2 cellular contexts compared by ENCODE assay signal in the genomic region with DNA sequence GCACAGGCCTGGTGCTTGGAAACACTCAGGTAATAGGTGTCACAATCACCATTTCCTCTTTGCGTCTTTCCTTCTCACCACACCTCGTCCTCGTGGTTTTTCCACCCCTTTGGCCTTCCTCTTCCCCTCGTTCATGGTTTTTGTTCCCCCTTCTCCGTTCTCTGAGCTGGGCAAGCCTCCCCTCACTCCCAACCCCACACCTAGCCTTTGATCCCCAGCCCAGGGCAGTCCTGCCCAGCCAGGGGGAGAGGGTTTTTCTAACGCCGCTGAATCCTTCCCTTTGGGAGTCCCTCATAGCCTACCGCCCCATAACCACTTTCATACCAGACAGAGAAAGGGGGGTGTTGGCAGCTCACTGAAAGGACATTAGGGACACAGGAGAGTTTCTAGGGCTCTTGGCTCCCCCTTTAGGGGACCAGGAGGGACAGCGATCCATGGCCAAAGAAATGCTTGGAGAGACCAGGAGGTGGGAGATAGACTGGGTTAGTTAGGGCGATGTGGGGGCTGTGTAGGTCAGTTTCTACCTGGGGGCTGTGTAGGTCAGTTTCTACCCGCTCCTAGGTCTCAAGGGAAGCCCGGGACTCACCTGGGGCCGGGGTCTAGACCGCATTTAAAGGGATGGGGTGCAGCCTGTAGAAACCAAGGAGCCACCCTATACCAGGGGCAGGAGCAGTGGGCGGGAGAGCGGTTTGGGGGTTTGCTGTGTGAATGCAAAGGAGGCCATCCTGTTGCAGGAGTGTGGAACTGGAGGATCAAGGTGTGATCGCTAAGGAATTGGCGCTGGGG.
TF ChIP-seq lines count a peak whose summit lies in the region.

No MANE protein-coding gene starts in this region.

TF ChIP-seq in GM23338, 12 proteins besides CTCF, POLR2A, EP300 and RAD21 (continues in another document):
- TF ChIP-seq ZNF462 (CRISPR knock-in tag; IDR thresholded peaks at IDR 0.05) (no peak), ZNF114 (CRISPR knock-in tag; IDR thresholded peaks at IDR 0.05) (no peak), ZNF331 (CRISPR knock-in tag; IDR thresholded peaks at IDR 0.05; ENCODE audit: low read depth) (no peak), STAT1 (IDR thresholded peaks at IDR 0.05; ENCODE audit: unreplicated experiment) (no peak), JUNB (IDR thresholded peaks at IDR 0.05; ENCODE audit: unreplicated experiment) (no peak), NANOG (IDR thresholded peaks at IDR 0.05; ENCODE audit: borderline replicate concordance) (no peak), EZH2phosphoT487 (IDR thresholded peaks at IDR 0.05; ENCODE audit: unreplicated experiment) (no peak), CREB1 (CRISPR knock-in tag; IDR thresholded peaks at IDR 0.05; ENCODE audit: low read depth) (no peak)
- TF ChIP-seq, protein P1, sequence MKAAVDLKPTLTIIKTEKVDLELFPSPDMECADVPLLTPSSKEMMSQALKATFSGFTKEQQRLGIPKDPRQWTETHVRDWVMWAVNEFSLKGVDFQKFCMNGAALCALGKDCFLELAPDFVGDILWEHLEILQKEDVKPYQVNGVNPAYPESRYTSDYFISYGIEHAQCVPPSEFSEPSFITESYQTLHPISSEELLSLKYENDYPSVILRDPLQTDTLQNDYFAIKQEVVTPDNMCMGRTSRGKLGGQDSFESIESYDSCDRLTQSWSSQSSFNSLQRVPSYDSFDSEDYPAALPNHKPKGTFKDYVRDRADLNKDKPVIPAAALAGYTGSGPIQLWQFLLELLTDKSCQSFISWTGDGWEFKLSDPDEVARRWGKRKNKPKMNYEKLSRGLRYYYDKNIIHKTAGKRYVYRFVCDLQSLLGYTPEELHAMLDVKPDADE (IDR thresholded peaks at IDR 0.05) = no peak

TF ChIP-seq in WTC11, 78 proteins besides CTCF, POLR2A, EP300 and RAD21 (continued from another document):
- TF ChIP-seq, protein P2, sequence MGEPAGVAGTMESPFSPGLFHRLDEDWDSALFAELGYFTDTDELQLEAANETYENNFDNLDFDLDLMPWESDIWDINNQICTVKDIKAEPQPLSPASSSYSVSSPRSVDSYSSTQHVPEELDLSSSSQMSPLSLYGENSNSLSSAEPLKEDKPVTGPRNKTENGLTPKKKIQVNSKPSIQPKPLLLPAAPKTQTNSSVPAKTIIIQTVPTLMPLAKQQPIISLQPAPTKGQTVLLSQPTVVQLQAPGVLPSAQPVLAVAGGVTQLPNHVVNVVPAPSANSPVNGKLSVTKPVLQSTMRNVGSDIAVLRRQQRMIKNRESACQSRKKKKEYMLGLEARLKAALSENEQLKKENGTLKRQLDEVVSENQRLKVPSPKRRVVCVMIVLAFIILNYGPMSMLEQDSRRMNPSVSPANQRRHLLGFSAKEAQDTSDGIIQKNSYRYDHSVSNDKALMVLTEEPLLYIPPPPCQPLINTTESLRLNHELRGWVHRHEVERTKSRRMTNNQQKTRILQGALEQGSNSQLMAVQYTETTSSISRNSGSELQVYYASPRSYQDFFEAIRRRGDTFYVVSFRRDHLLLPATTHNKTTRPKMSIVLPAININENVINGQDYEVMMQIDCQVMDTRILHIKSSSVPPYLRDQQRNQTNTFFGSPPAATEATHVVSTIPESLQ (CRISPR knock-in tag; IDR thresholded peaks at IDR 0.05) = no peak
- TF ChIP-seq USF1 (CRISPR knock-in tag; IDR thresholded peaks at IDR 0.05) (no peak), ZNF532 (CRISPR knock-in tag; IDR thresholded peaks at IDR 0.05; ENCODE audit: borderline replicate concordance) (no peak), NR2C2 (CRISPR knock-in tag; IDR thresholded peaks at IDR 0.05) (no peak), KAT7 (CRISPR knock-in tag; IDR thresholded peaks at IDR 0.05; ENCODE audit: borderline replicate concordance) (no peak), ZNF317 (CRISPR knock-in tag; IDR thresholded peaks at IDR 0.05; ENCODE audit: borderline replicate concordance, low read depth) (no peak), HMGXB4 (CRISPR knock-in tag; IDR thresholded peaks at IDR 0.05) (no peak), ZSCAN18 (CRISPR knock-in tag; IDR thresholded peaks at IDR 0.05) (no peak), SMAD4 (CRISPR knock-in tag; IDR thresholded peaks at IDR 0.05) (no peak), NR1H2 (CRISPR knock-in tag; IDR thresholded peaks at IDR 0.05) (no peak), MXD4 (CRISPR knock-in tag; IDR thresholded peaks at IDR 0.05; ENCODE audit: borderline replicate concordance) (no peak), ZMAT4 (CRISPR knock-in tag; IDR thresholded peaks at IDR 0.05) (no peak)
- TF ChIP-seq, protein P3, sequence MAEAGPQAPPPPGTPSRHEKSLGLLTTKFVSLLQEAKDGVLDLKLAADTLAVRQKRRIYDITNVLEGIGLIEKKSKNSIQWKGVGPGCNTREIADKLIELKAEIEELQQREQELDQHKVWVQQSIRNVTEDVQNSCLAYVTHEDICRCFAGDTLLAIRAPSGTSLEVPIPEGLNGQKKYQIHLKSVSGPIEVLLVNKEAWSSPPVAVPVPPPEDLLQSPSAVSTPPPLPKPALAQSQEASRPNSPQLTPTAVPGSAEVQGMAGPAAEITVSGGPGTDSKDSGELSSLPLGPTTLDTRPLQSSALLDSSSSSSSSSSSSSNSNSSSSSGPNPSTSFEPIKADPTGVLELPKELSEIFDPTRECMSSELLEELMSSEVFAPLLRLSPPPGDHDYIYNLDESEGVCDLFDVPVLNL (CRISPR knock-in tag; IDR thresholded peaks at IDR 0.05; ENCODE audit: borderline replicate concordance, low read depth) = no peak
- TF ChIP-seq, protein P4, sequence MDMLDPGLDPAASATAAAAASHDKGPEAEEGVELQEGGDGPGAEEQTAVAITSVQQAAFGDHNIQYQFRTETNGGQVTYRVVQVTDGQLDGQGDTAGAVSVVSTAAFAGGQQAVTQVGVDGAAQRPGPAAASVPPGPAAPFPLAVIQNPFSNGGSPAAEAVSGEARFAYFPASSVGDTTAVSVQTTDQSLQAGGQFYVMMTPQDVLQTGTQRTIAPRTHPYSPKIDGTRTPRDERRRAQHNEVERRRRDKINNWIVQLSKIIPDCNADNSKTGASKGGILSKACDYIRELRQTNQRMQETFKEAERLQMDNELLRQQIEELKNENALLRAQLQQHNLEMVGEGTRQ (CRISPR knock-in tag; IDR thresholded peaks at IDR 0.05) = no peak
TF ChIP-seq in WTC11: peak in this region for 0.
